In the genomic region with DNA sequence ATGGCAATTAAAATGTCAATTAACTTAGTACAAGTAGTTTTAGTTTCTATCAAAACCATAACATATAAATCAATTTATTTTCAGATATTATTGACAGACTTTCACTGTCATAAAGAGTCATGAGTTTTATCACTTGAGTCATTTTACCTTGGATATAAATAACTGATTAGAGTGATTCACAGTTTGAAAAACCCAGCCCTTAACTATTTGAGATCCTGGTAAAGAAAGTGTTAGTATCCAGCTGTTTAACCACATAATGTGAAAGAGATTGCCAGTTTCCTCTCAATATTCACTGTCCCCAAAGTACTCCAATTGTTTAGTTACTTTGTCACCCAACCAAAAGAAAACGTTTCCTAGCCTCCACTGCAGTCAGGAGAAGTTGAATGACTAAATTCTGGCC, we compare ENCODE assay signal across 19 cellular contexts.
"Had no signal": no experiment of that assay in that cellular context is flagged by ENCODE, and none has a peak within 500 bp of the region (broad histone marks: within the 10 kb centered on the region; RNA-seq: fewer than 3 reads in every experiment).

No MANE protein-coding gene starts in this region.

- H3K4me1 ChIP-seq: psoas muscle, right lobe of liver, suprapubic skin had no signal

- H3K36me3 Mint-ChIP-seq: activated CD8-positive, alpha-beta memory T cell treated with anti-CD3 and anti-CD28 coated beads, Interleukin-2, amount 10 ng/mL, durations not matched to agents 7 days and 5 days; activated naive CD8-positive, alpha-beta T cell treated with anti-CD3 and anti-CD28 coated beads for 36 hours; naive thymus-derived CD8-positive, alpha-beta T cell; type B pancreatic cell had no signal

- H3K4me3 Mint-ChIP-seq: activated CD8-positive, alpha-beta memory T cell treated with anti-CD3 and anti-CD28 coated beads, Interleukin-2, amount 10 ng/mL, durations not matched to agents 7 days and 5 days; activated naive CD8-positive, alpha-beta T cell treated with anti-CD3 and anti-CD28 coated beads for 36 hours; activated T-cell treated with anti-CD3 and anti-CD28 coated beads, Interleukin-2, amount 50 U/mL, for 4 hours; mesothelial cell of epicardium; naive thymus-derived CD8-positive, alpha-beta T cell; T-helper 2 cell treated with Interferon-gamma antibody and Interleukin-4, amounts not matched to agents 5 μg/mL and 100 μg/mL, for 36 hours; type B pancreatic cell had no signal

- H3K9me3 ChIP-seq: psoas muscle, right lobe of liver, suprapubic skin had no signal

- H3K27me3 ChIP-seq: right lobe of liver, suprapubic skin had no signal

- H3K9me3 Mint-ChIP-seq: activated naive CD8-positive, alpha-beta T cell treated with anti-CD3 and anti-CD28 coated beads for 36 hours; activated T-cell treated with anti-CD3 and anti-CD28 coated beads, Interleukin-2, amount 50 U/mL, for 4 hours; naive thymus-derived CD8-positive, alpha-beta T cell; T-helper 2 cell treated with Interferon-gamma antibody and Interleukin-4, amounts not matched to agents 5 μg/mL and 100 μg/mL, for 36 hours had no signal

- H3K27ac Mint-ChIP-seq: activated CD8-positive, alpha-beta memory T cell treated with anti-CD3 and anti-CD28 coated beads, Interleukin-2, amount 10 ng/mL, durations not matched to agents 7 days and 5 days; activated naive CD8-positive, alpha-beta T cell treated with anti-CD3 and anti-CD28 coated beads for 36 hours; mesothelial cell of epicardium; T-helper 2 cell treated with Interferon-gamma antibody and Interleukin-4, amounts not matched to agents 5 μg/mL and 100 μg/mL, for 36 hours; type B pancreatic cell had no signal

- H3K4me1 Mint-ChIP-seq: activated naive CD8-positive, alpha-beta T cell treated with anti-CD3 and anti-CD28 coated beads for 36 hours; mesothelial cell of epicardium had no signal

- DNase-seq: activated CD4-positive, alpha-beta T cell treated with anti-CD3 and anti-CD28 coated beads for 1 hour; activated CD4-positive, alpha-beta T cell treated with anti-CD3 and anti-CD28 coated beads, Interleukin-2, amount 50 U/mL, for 48 hours; activated CD8-positive, alpha-beta memory T cell treated with anti-CD3 and anti-CD28 coated beads, Interleukin-2, amount 10 ng/mL, durations not matched to agents 7 days and 5 days; activated gamma-delta T cell treated with Interleukin-2 at 50 U/mL for 16 hours; activated naive CD8-positive, alpha-beta T cell treated with anti-CD3 and anti-CD28 coated beads for 36 hours; activated T-cell treated with anti-CD3 and anti-CD28 coated beads, Interleukin-2, amount 50 U/mL, for 4 hours; kidney; naive thymus-derived CD8-positive, alpha-beta T cell; nucleus accumbens; psoas muscle; right lobe of liver; stimulated activated CD4-positive, alpha-beta T cell treated with anti-CD3 and anti-CD28 coated beads, Interleukin-12 subunit alpha, Interleukin-12 subunit beta, amount 100 ng/mL, for 4 hours; stimulated activated CD4-positive, alpha-beta T cell treated with anti-CD3 and anti-CD28 coated beads, Interleukin-2, amount 100 ng/mL, for 48 hours; stimulated activated naive CD4-positive, alpha-beta T cell treated with Interleukin-2 at 50 U/mL for 16 hours; SW 1271 had no signal

- H3K4me3 ChIP-seq: psoas muscle, right lobe of liver, suprapubic skin had no signal

- H3K36me3 ChIP-seq: right lobe of liver, suprapubic skin had no signal

- H3K27me3 Mint-ChIP-seq: activated CD8-positive, alpha-beta memory T cell treated with anti-CD3 and anti-CD28 coated beads, Interleukin-2, amount 10 ng/mL, durations not matched to agents 7 days and 5 days; activated naive CD8-positive, alpha-beta T cell treated with anti-CD3 and anti-CD28 coated beads for 36 hours; naive thymus-derived CD8-positive, alpha-beta T cell; type B pancreatic cell had no signal

- H3K27ac ChIP-seq: psoas muscle, right lobe of liver, suprapubic skin had no signal
